In the genomic region with DNA sequence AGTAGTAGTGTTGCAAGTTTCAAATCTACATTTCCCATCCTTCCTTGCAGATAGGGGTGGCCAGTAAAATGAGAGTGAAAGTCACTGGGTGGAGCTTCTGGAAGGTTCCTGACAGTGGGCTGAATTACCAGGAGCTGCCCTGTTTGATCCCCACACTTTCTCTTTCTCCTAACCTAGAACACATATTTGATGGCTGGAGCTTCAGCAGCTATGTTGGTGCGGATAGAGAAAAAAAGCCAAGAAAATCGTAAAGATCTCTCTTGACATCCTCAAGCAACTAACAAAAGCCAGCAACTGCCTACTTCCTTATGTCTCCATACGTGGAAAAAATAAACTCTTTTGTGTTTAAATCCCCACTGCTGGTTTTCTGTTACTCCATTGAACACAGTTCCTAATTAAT, we compare ENCODE assay signal across 27 cellular contexts.
"Had no signal": no experiment of that assay in that cellular context is flagged by ENCODE, and none has a peak within 500 bp of the region (broad histone marks: within the 10 kb centered on the region; RNA-seq: fewer than 3 reads in every experiment).

No MANE protein-coding gene starts in this region.

- H3K4me1 ChIP-seq: esophagus muscularis mucosa, foreskin keratinocyte, gastrocnemius medialis, heart left ventricle had no signal

- H3K36me3 ChIP-seq: adrenal gland, esophagus muscularis mucosa, gastrocnemius medialis, heart left ventricle had no signal

- H3K4me3 ChIP-seq: adrenal gland, body of pancreas, esophagus muscularis mucosa, gastrocnemius medialis, heart left ventricle had no signal

- DNase-seq: activated CD4-positive, alpha-beta memory T cell treated with anti-CD3 and anti-CD28 coated beads, Interleukin-2, amount 10 ng/mL, durations not matched to agents 7 days and 5 days; activated CD4-positive, alpha-beta T cell treated with anti-CD3 and anti-CD28 coated beads for 1 hour; activated CD4-positive, alpha-beta T cell treated with anti-CD3 and anti-CD28 coated beads for 4 hours; activated CD4-positive, alpha-beta T cell treated with anti-CD3 and anti-CD28 coated beads, Interleukin-2, amount 10 ng/mL, durations not matched to agents 7 days and 5 days; activated CD4-positive, alpha-beta T cell treated with anti-CD3 and anti-CD28 coated beads, Interleukin-2, amount 50 U/mL, for 4 hours; activated effector memory CD4-positive, alpha-beta T cell treated with Interleukin-2 at 50 U/mL for 16 hours; activated gamma-delta T cell treated with Interleukin-2 at 50 U/mL for 16 hours; activated naive CD4-positive, alpha-beta T cell treated with Interleukin-2 at 50 U/mL for 16 hours; activated naive CD8-positive, alpha-beta T cell treated with anti-CD3 and anti-CD28 coated beads for 36 hours; activated naive CD8-positive, alpha-beta T cell treated with anti-CD3 and anti-CD28 coated beads, Interleukin-2, amount 50 U/mL, for 24 hours; activated T-cell treated with anti-CD3 and anti-CD28 coated beads, Interleukin-2, amount 50 U/mL, for 4 hours; adrenal gland; amygdala; aorta; body of pancreas; caudate nucleus; cortex of kidney; dermis blood vessel endothelial cell; effector CD4-positive, alpha-beta T cell; effector memory CD8-positive, alpha-beta T cell; erythroblast; foreskin keratinocyte; gastrocnemius medialis; glutamatergic neuron; heart left ventricle had no signal

- H3K9me3 ChIP-seq: adrenal gland, body of pancreas, esophagus muscularis mucosa, gastrocnemius medialis, heart left ventricle had no signal

- H3K27ac ChIP-seq: adrenal gland, body of pancreas, esophagus muscularis mucosa, foreskin keratinocyte, gastrocnemius medialis, heart left ventricle had no signal

- ATAC-seq: activated naive CD8-positive, alpha-beta T cell treated with anti-CD3 and anti-CD28 coated beads, Interleukin-2, amount 50 U/mL, for 24 hours; activated T-cell treated with anti-CD3 and anti-CD28 coated beads, Interleukin-2, amount 50 U/mL, for 4 hours; body of pancreas; effector memory CD8-positive, alpha-beta T cell; foreskin keratinocyte; gastrocnemius medialis; heart left ventricle; WTC11 had no signal

- H3K27me3 ChIP-seq: body of pancreas, esophagus muscularis mucosa, foreskin keratinocyte had no signal
